Comparison of ENCODE assay signal across 8 cellular contexts in the genomic region with DNA sequence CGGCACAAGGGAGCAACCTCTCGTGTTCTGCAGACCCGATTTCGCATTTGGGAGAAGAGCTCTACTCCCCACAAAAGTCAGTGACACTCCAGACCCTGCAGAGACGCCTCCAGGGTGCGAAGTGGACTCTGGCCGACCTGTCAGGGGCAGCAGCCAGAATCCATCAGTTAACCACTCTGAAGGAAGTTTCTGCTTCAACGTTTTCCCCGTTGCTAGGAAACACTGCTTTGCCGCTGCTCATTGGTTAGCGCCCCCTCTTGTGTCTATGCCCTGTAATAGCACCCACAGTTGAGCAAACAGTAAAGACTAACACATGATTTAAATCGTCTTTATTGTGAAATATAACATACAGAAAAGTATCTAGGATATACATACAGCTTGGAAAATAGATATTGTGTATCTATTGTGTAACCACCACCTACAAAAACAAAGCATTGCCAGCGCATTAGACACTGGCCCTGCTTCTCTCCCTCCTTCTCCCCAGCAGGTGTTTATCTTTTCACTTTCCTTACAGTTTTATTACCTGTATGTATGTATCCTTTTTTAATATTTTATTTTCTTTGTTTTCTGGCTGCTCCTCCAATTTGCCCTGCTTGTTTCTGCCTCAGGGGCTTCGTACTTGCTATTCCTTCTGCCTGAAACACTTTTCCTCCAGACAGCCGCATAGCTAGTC. TPM values are rescaled to one million over a fixed set of nuclear protein-coding genes. Genes with fewer than 3 reads are reported as not detected.
DNase-seq lines count a peak whose midpoint lies in the region; ATAC-seq and TF ChIP-seq lines count a peak whose summit lies in the region.

No MANE protein-coding gene starts in this region.

- peak; percentile 97 for ATAC-seq in CD4-positive, alpha-beta T cell (ENCODE audit: poor library complexity)
- ATAC-seq in GM19438 (IDR thresholded peaks at IDR 0.05; ENCODE audit: low read depth, unreplicated experiment): peak; percentile 92

- H3K36me3 Mint-ChIP-seq in CD4-positive, alpha-beta T cell (ENCODE audit: low read depth): no peaks in the 10 kb centered on the region
- H3K36me3 Mint-ChIP-seq in endodermal cell (ENCODE audit: low read depth): no peaks in the 10 kb centered on the region

- H3K9ac ChIP-seq in NT2/D1 (ENCODE audit: insufficient read length, low read depth) (no peak overlapping the region), endodermal cell (ENCODE audit: extremely low read depth, low read length, poor library complexity, severe bottlenecking) (no peak overlapping the region)

- H3K27ac Mint-ChIP-seq in CD4-positive, alpha-beta T cell: no peak overlapping the region
- H3K27ac Mint-ChIP-seq in endodermal cell: peak overlapping the region; percentile 12

- H3K4me3 ChIP-seq in NT2/D1 (ENCODE audit: insufficient read length, low read depth) (no peak overlapping the region), endodermal cell (ENCODE audit: low read length) (no peak overlapping the region), muscle layer of duodenum (ENCODE audit: low read depth in 1 of 2, low read length in 2 of 2) (peak overlapping the region; percentile 55 to 67)

- peaks cover 5% of the 10 kb centered on the region for H3K27me3 Mint-ChIP-seq in CD4-positive, alpha-beta T cell
- H3K27me3 Mint-ChIP-seq in endodermal cell (ENCODE audit: insufficient read depth): no peaks in the 10 kb centered on the region

- H3K9me3 Mint-ChIP-seq in CD4-positive, alpha-beta T cell: no peaks in the 10 kb centered on the region
- peaks cover 1% of the 10 kb centered on the region for H3K9me3 Mint-ChIP-seq in endodermal cell

- CTCF ChIA-PET in CD4-positive, alpha-beta T cell (lab: Charles Lee): interaction anchor here (0.7 to 1.7 kb wide), 6 partner anchors 11 to 122 kb away, joined by 3 to 4 read pairs (median 3); partner anchors contain the start of gene RPL32

- H3K4me3 Mint-ChIP-seq in CD4-positive, alpha-beta T cell: peak overlapping the region; percentile 48
- H3K4me3 Mint-ChIP-seq in endodermal cell: no peak overlapping the region

- no peaks in the 10 kb centered on the region for H3K9me3 ChIP-seq in CD4-positive, alpha-beta T cell (ENCODE audit: control insufficient read depth, low read length)
- no peaks in the 10 kb centered on the region for H3K9me3 ChIP-seq in NT2/D1 (ENCODE audit: insufficient read depth, low read length)
- peaks cover 6% of the 10 kb centered on the region for H3K9me3 ChIP-seq in endodermal cell (ENCODE audit: control insufficient read depth, low read length)
- H3K9me3 ChIP-seq in muscle layer of duodenum (ENCODE audit: control insufficient read depth in 1 of 2, low read length in 2 of 2): no peaks in the 10 kb centered on the region

- TF ChIP-seq CTCF in CD4-positive, alpha-beta T cell (IDR thresholded peaks at IDR 0.05): peak; percentile 96
- TF ChIP-seq CTCF in endodermal cell (conservative IDR thresholded peaks at IDR 0.05): peak; percentile 95

- 23 to 24% methylated on average over 10 to 14 of the region's 15 CpGs for WGBS in endodermal cell (ENCODE audit: insufficient coverage in 1 of 2, insufficient read length in 1 of 2), 2 experiments

- H3K4me1 ChIP-seq in NT2/D1 (ENCODE audit: insufficient read depth, insufficient read length) (peaks cover 3% of the 10 kb centered on the region), endodermal cell (ENCODE audit: control insufficient read depth, insufficient read depth, low read length) (no peaks in the 10 kb centered on the region), muscle layer of duodenum (ENCODE audit: control insufficient read depth in 1 of 2, insufficient read depth in 2 of 2, low read length in 2 of 2) (peaks cover 9 to 13% of the 10 kb centered on the region in 2 donors)

- no peaks in the 10 kb centered on the region for H3K36me3 ChIP-seq in NT2/D1 (ENCODE audit: insufficient read depth, insufficient read length, low read length)
- H3K36me3 ChIP-seq in endodermal cell (ENCODE audit: control insufficient read depth, insufficient read depth, low read length): no peaks in the 10 kb centered on the region
- no peaks in the 10 kb centered on the region for H3K36me3 ChIP-seq in muscle layer of duodenum (ENCODE audit: control insufficient read depth in 1 of 2, insufficient read depth in 2 of 2, low read length in 2 of 2)

- peak; percentile 52 to 70 (median 57) for DNase-seq in CD4-positive, alpha-beta T cell
- DNase-seq in HPDE6-E6E7 (ENCODE audit: extremely low spot score) (peak; percentile 33), NT2/D1 (ENCODE audit: low read depth, low spot score) (peak; percentile 74), endodermal cell (peak; percentile 92)
- peak; percentile 7 to 36 (median 10) for DNase-seq in activated CD8-positive, alpha-beta memory T cell treated with anti-CD3 and anti-CD28 coated beads for 48 hours (ENCODE audit: low read depth in 2 of 3, low spot score in 2 of 3)
- peak; percentile 75 for DNase-seq in stimulated activated CD8-positive, alpha-beta memory T cell treated with anti-CD3 and anti-CD28 coated beads, Interleukin-4, amount 100 ng/mL, for 48 hours

- H3K27me3 ChIP-seq in CD4-positive, alpha-beta T cell (ENCODE audit: control insufficient read depth, insufficient read depth, low read length): no peaks in the 10 kb centered on the region
- no peaks in the 10 kb centered on the region for H3K27me3 ChIP-seq in NT2/D1 (ENCODE audit: insufficient read depth, insufficient read length)
- no peaks in the 10 kb centered on the region for H3K27me3 ChIP-seq in endodermal cell (ENCODE audit: control insufficient read depth, insufficient read depth, low read length, poor library complexity, severe bottlenecking)
- no peaks in the 10 kb centered on the region for H3K27me3 ChIP-seq in muscle layer of duodenum (ENCODE audit: low read depth, low read length)

- POLR2A ChIA-PET in CD4-positive, alpha-beta T cell (lab: Charles Lee): interaction anchor here (0.6 to 1.5 kb wide), 3 partner anchors 56 to 151 kb away, joined by 3 to 4 read pairs (median 3); partner anchors contain the start of gene RAF1

- no peak overlapping the region for H3K27ac ChIP-seq in CD4-positive, alpha-beta T cell (ENCODE audit: low read depth, low read length)
- no peak overlapping the region for H3K27ac ChIP-seq in endodermal cell (ENCODE audit: low read depth, low read length)
- H3K27ac ChIP-seq in muscle layer of duodenum (ENCODE audit: low read length): no peak overlapping the region

- intact Hi-C loops in CD4-positive, alpha-beta T cell (cut with DNase I, micrococcal nuclease): loop anchor here (1.0 to 5.0 kb wide), 5 partner anchors 14 to 583 kb away; partner anchors contain the start of gene MKRN2 (in 1 of the 2)

- H3K4me1 Mint-ChIP-seq in CD4-positive, alpha-beta T cell (ENCODE audit: low read depth): peaks cover 11% of the 10 kb centered on the region
- peaks cover 12% of the 10 kb centered on the region for H3K4me1 Mint-ChIP-seq in endodermal cell

RNA-seq across cellular contexts. Expression of gene TMEM40, which starts 38.9 kb away (rescaled TPM):
- total RNA-seq in CD4-positive, alpha-beta T cell: not detected
- not detected for total RNA-seq in endodermal cell
- polyA plus RNA-seq in endodermal cell (2013, experiment 1 of 2): not detected
- polyA plus RNA-seq in endodermal cell (2013, experiment 2 of 2): not detected

RNA-seq across cellular contexts. Expression of gene RAF1, which starts 56.2 kb away (rescaled TPM):
- total RNA-seq in CD4-positive, alpha-beta T cell: 100 to 1,000 TPM; 127 to 139 TPM
- total RNA-seq in endodermal cell: 100 to 1,000 TPM in 1 of 2 donors, 10 to 100 TPM in 1; 95.4 to 116 TPM
- polyA plus RNA-seq in endodermal cell (2013, experiment 1 of 2): 124 TPM
- polyA plus RNA-seq in endodermal cell (2013, experiment 2 of 2): 111 TPM

Comparison
In these comparisons a context has a peak if more than half of its experiments do, and no peak if none do; other contexts are left out.
1. DNase-seq: peak in every context shown above with its lines; median percentile 92 in endodermal cell; 75 in stimulated activated CD8-positive, alpha-beta memory T cell treated with anti-CD3 and anti-CD28 coated beads, Interleukin-4, amount 100 ng/mL, for 48 hours; 74 in NT2/D1; 57 in CD4-positive, alpha-beta T cell; 33 in HPDE6-E6E7; 10 in activated CD8-positive, alpha-beta memory T cell treated with anti-CD3 and anti-CD28 coated beads for 48 hours.
2. H3K4me3 ChIP-seq: peak in muscle layer of duodenum (2 of 2); none in NT2/D1 (single experiment) and endodermal cell (single experiment).